Comparison of ENCODE assay signal across 10 cellular contexts in genomic region chr13:60335531-60335930, GRCh38.
DNase-seq lines count a peak whose midpoint lies in the region; ATAC-seq and TF ChIP-seq lines count a peak whose summit lies in the region.
"Had no signal": no experiment of that assay in that cellular context is flagged by ENCODE, and none has a peak within 500 bp of the region (broad histone marks: within the 10 kb centered on the region; RNA-seq: fewer than 3 reads in every experiment).

No MANE protein-coding gene starts in this region.

- H2AFZ ChIP-seq in DND-41 (ENCODE audit: low read depth, low read length) (no peak overlapping the region), MM.1S (ENCODE audit: low read length) (no peak overlapping the region)

- H3K9me3 ChIP-seq in DND-41 (ENCODE audit: insufficient read depth, low read length, severe bottlenecking) = no peaks in the 10 kb centered on the region
- no peaks in the 10 kb centered on the region for H3K9me3 ChIP-seq in MM.1S (replicated peaks; ENCODE audit: insufficient read depth, low read length)
- no peaks in the 10 kb centered on the region for H3K9me3 ChIP-seq in ascending aorta

- intact Hi-C loops in ascending aorta (cut with DNase I) = loop anchor here (5.0 kb wide), 1 partner anchor 92 kb away; no protein-coding TSS in a partner anchor

- H4K20me1 ChIP-seq in DND-41 (ENCODE audit: insufficient read depth, low read length) (no peaks in the 10 kb centered on the region), MM.1S (ENCODE audit: insufficient read depth, low read length) (no peaks in the 10 kb centered on the region)

- H3K4ac ChIP-seq in mesendoderm (ENCODE audit: low read depth, low read length) = no peak overlapping the region

- H2AK5ac ChIP-seq in mesendoderm (ENCODE audit: low read length) = no peak overlapping the region

- H4K5ac ChIP-seq in mesendoderm (ENCODE audit: low read length) = no peak overlapping the region

- no peak overlapping the region for H3K23ac ChIP-seq in mesendoderm (ENCODE audit: low read length)

- no peaks in the 10 kb centered on the region for H3K79me2 ChIP-seq in DND-41 (ENCODE audit: insufficient read depth, low read length)
- no peaks in the 10 kb centered on the region for H3K79me2 ChIP-seq in MM.1S (ENCODE audit: low read length)
- no peaks in the 10 kb centered on the region for H3K79me2 ChIP-seq in mesendoderm (ENCODE audit: control insufficient read depth, insufficient read depth, low read length)

- H3K27me3 ChIP-seq in DND-41 (ENCODE audit: insufficient read depth, low read length, poor library complexity) (no peaks in the 10 kb centered on the region), MM.1S (replicated peaks; ENCODE audit: insufficient read depth, low read length) (no peaks in the 10 kb centered on the region), ascending aorta (no peaks in the 10 kb centered on the region), mesendoderm (ENCODE audit: insufficient read depth, low read length, poor library complexity) (no peaks in the 10 kb centered on the region)

- H3K4me1 ChIP-seq in DND-41 (ENCODE audit: insufficient read depth, low read length) (no peaks in the 10 kb centered on the region), MM.1S (ENCODE audit: low read length) (no peaks in the 10 kb centered on the region), ascending aorta (no peaks in the 10 kb centered on the region), mesendoderm (ENCODE audit: control insufficient read depth, low read depth, low read length) (peaks cover 5% of the 10 kb centered on the region)

- no peak overlapping the region for H3K18ac ChIP-seq in mesendoderm (ENCODE audit: low read length)

- DNase-seq in DND-41 (no peak), MM.1S (no peak), ascending aorta (ENCODE audit: low spot score in 2 of 2) (no peak), mesendoderm (peak; percentile 25), NCI-H2081 treated with DMSO at 0.1 percent for 48 hours (lab: John Stamatoyannopoulos, UW) (no peak), substantia nigra (lab: John Stamatoyannopoulos, UW) (no peak)
- DNase-seq: activated T-cell treated with anti-CD3 and anti-CD28 coated beads, Interleukin-2, amount 50 U/mL, for 4 hours had no signal

- H3K9ac ChIP-seq in DND-41 (ENCODE audit: low read depth, low read length) (no peak overlapping the region), MM.1S (ENCODE audit: low read length) (no peak overlapping the region), mesendoderm (ENCODE audit: low read length) (no peak overlapping the region)

- no peak overlapping the region for H2BK15ac ChIP-seq in mesendoderm (replicated peaks; ENCODE audit: low read depth)

- no peaks in the 10 kb centered on the region for H3K9me2 ChIP-seq in MM.1S (replicated peaks; ENCODE audit: insufficient read depth, low read length)

- H3K4me2 ChIP-seq in DND-41 (ENCODE audit: insufficient read depth, low read length) (no peak overlapping the region), MM.1S (ENCODE audit: low read depth, low read length) (no peak overlapping the region), mesendoderm (ENCODE audit: low read length) (no peak overlapping the region)

- no peak overlapping the region for H2BK120ac ChIP-seq in mesendoderm (ENCODE audit: low read depth, low read length)

- H3K79me1 ChIP-seq in mesendoderm (ENCODE audit: low read length) = no peaks in the 10 kb centered on the region

- H4K8ac ChIP-seq in mesendoderm (ENCODE audit: low read depth, low read length) = no peak overlapping the region

- no peaks in the 10 kb centered on the region for H3F3A ChIP-seq in MM.1S (ENCODE audit: insufficient read depth, low read length)

- ATAC-seq in DND-41 (ENCODE audit: insufficient read depth, low read depth) = no peak
- no peak for ATAC-seq in GM18907 (IDR thresholded peaks at IDR 0.05; ENCODE audit: unreplicated experiment)
- ATAC-seq in GM18868 (IDR thresholded peaks at IDR 0.05; ENCODE audit: unreplicated experiment) = no peak
- ATAC-seq: activated T-cell treated with anti-CD3 and anti-CD28 coated beads, Interleukin-2, amount 50 U/mL, for 4 hours; naive thymus-derived CD8-positive, alpha-beta T cell had no signal

- H3K4me3 ChIP-seq in DND-41 (ENCODE audit: low read depth in 1 of 2, low read length in 2 of 2) (no peak overlapping the region), MM.1S (ENCODE audit: low read length) (no peak overlapping the region), ascending aorta (no peak overlapping the region), mesendoderm (ENCODE audit: low read length) (no peak overlapping the region)

- H3K36me3 ChIP-seq in DND-41 (ENCODE audit: insufficient read depth, low read length) (no peaks in the 10 kb centered on the region), MM.1S (replicated peaks; ENCODE audit: insufficient read depth, low read length) (no peaks in the 10 kb centered on the region), ascending aorta (no peaks in the 10 kb centered on the region), mesendoderm (ENCODE audit: control insufficient read depth, insufficient read depth, low read length) (no peaks in the 10 kb centered on the region)

- peak; percentile 81 for TF ChIP-seq CTCF in DND-41 (IDR thresholded peaks at IDR 0.05; ENCODE audit: borderline replicate concordance, extremely low read depth, low read length, poor library complexity, severe bottlenecking)
- TF ChIP-seq CTCF in MM.1S (IDR thresholded peaks at IDR 0.05; ENCODE audit: low read length) = peak; percentile 32
- TF ChIP-seq CTCF in ascending aorta (IDR thresholded peaks at IDR 0.05) = peak; percentile 7 to 62 (median 47)

- no peak overlapping the region for H3K56ac ChIP-seq in mesendoderm (ENCODE audit: low read length)

- no peak overlapping the region for H2BK5ac ChIP-seq in mesendoderm (ENCODE audit: low read length)

- WGBS in mesendoderm (ENCODE audit: extremely low coverage, insufficient coverage, low lambda C conversion rate) = no CpG with 5 or more reads among the region's 1 CpG

- H3K27ac ChIP-seq in DND-41 (ENCODE audit: low read length) (no peak overlapping the region), MM.1S (ENCODE audit: low read length) (no peak overlapping the region), ascending aorta (no peak overlapping the region), mesendoderm (ENCODE audit: low read depth, low read length) (no peak overlapping the region), substantia nigra (ENCODE audit: low read depth, low read length, poor library complexity, severe bottlenecking) (no peak overlapping the region)
